In genomic region chr5:97547999-97548797, GRCh38 we compare ENCODE assay signal across 11 cellular contexts.
DNase-seq lines count a peak whose midpoint lies in the region; ATAC-seq, FAIRE-seq and TF ChIP-seq lines count a peak whose summit lies in the region.
"Had no signal": no experiment of that assay in that cellular context is flagged by ENCODE, and none has a peak within 500 bp of the region (broad histone marks: within the 10 kb centered on the region; RNA-seq: fewer than 3 reads in every experiment).

No MANE protein-coding gene starts in this region.

- H3K36me3 ChIP-seq in heart left ventricle: no peaks in the 10 kb centered on the region

- intact Hi-C loops in heart left ventricle (cut with DNase I): no loop called here

- peaks cover 7% of the 10 kb centered on the region for H3K9me3 Mint-ChIP-seq in activated naive CD8-positive, alpha-beta T cell treated with anti-CD3 and anti-CD28 coated beads, Interleukin-2, amount 10 ng/mL, durations not matched to agents 7 days and 5 days

- peak overlapping the region in 3 of 12 donors; percentile 22 to 49 (median 44) for H3K27ac ChIP-seq in heart left ventricle

- H3K9me3 ChIP-seq in heart left ventricle: no peaks in the 10 kb centered on the region

- peaks cover 13% of the 10 kb centered on the region for H3K4me1 Mint-ChIP-seq in activated naive CD8-positive, alpha-beta T cell treated with anti-CD3 and anti-CD28 coated beads, Interleukin-2, amount 10 ng/mL, durations not matched to agents 7 days and 5 days

- ATAC-seq in GM19395 (IDR thresholded peaks at IDR 0.05; ENCODE audit: unreplicated experiment) (peak; percentile 91), HG03103 (IDR thresholded peaks at IDR 0.05; ENCODE audit: low read depth, unreplicated experiment) (peak; percentile 85), heart left ventricle (no peak)
- peak; percentile 75 for ATAC-seq in activated naive CD8-positive, alpha-beta T cell treated with anti-CD3 and anti-CD28 coated beads, Interleukin-2, amount 10 ng/mL, durations not matched to agents 7 days and 5 days (ENCODE audit: low read depth)

- H3K4me3 Mint-ChIP-seq in activated naive CD8-positive, alpha-beta T cell treated with anti-CD3 and anti-CD28 coated beads, Interleukin-2, amount 10 ng/mL, durations not matched to agents 7 days and 5 days: no peak overlapping the region

- no peak overlapping the region for H3K4me3 ChIP-seq in heart left ventricle

- WGBS in heart left ventricle, 4 donors: 71 to 84% (median 80%) methylated on average over 1 of the region's 1 CpG

- H3K4me1 ChIP-seq in heart left ventricle: peaks cover 0 to 25% (median 0%) of the 10 kb centered on the region in 12 donors

- TF ChIP-seq POLR2A in heart left ventricle (IDR thresholded peaks at IDR 0.05): no peak

- POLR2A ChIA-PET in activated naive CD8-positive, alpha-beta T cell treated with anti-CD3 and anti-CD28 coated beads, Interleukin-2, amount 10 ng/mL, durations not matched to agents 7 days and 5 days (lab: Charles Lee): no interaction called here

- FAIRE-seq in HTR-8/SVneo (lab: Jason Lieb, UNC): no peak

- no peaks in the 10 kb centered on the region for H3K27me3 ChIP-seq in heart left ventricle

- TF ChIP-seq CTCF in heart left ventricle (IDR thresholded peaks at IDR 0.05): no peak

- peak overlapping the region; percentile 1 for H3K27ac Mint-ChIP-seq in activated naive CD8-positive, alpha-beta T cell treated with anti-CD3 and anti-CD28 coated beads, Interleukin-2, amount 10 ng/mL, durations not matched to agents 7 days and 5 days

- H3K36me3 Mint-ChIP-seq in activated naive CD8-positive, alpha-beta T cell treated with anti-CD3 and anti-CD28 coated beads, Interleukin-2, amount 10 ng/mL, durations not matched to agents 7 days and 5 days: peaks cover 6% of the 10 kb centered on the region

- peaks cover 2% of the 10 kb centered on the region for H3K27me3 Mint-ChIP-seq in activated naive CD8-positive, alpha-beta T cell treated with anti-CD3 and anti-CD28 coated beads, Interleukin-2, amount 10 ng/mL, durations not matched to agents 7 days and 5 days

- DNase-seq in CD1c-positive myeloid dendritic cell (ENCODE audit: extremely low spot score) (peak; percentile 69), heart left ventricle (no peak), HTR-8/SVneo (ENCODE audit: insufficient read length, low spot score) (no peak), COR-L47 (lab: John Stamatoyannopoulos, UW) (no peak)
- DNase-seq in activated naive CD8-positive, alpha-beta T cell treated with anti-CD3 and anti-CD28 coated beads, Interleukin-2, amount 10 ng/mL, durations not matched to agents 7 days and 5 days: no peak
- no peak for DNase-seq in effector CD4-positive, alpha-beta T cell
- DNase-seq: activated CD8-positive, alpha-beta memory T cell treated with anti-CD3 and anti-CD28 coated beads, Interleukin-2, amount 50 U/mL, for 4 hours; DMS153; NCI-H187 treated with DMSO at 0.1 percent for 48 hours had no signal

Comparison
In these comparisons a context has a peak if more than half of its experiments do, and no peak if none do; other contexts are left out.
1. ATAC-seq: peak in GM19395 (single experiment), HG03103 (single experiment) and activated naive CD8-positive, alpha-beta T cell treated with anti-CD3 and anti-CD28 coated beads, Interleukin-2, amount 10 ng/mL, durations not matched to agents 7 days and 5 days (single experiment); none in heart left ventricle (0 of 4).